Comparison of ENCODE assay signal across 8 cellular contexts in genomic region chr7:47480576-47481538, GRCh38.
A peak's percentile ranks its signal among the peaks of the same experiment; 100 is the strongest.
DNase-seq lines count a peak whose midpoint lies in the region; ATAC-seq and TF ChIP-seq lines count a peak whose summit lies in the region.

No MANE protein-coding gene starts in this region.

- H3K9me3 ChIP-seq in duodenal mucosa (ENCODE audit: control insufficient read depth in 1 of 2, low read length in 2 of 2), result no peaks in the 10 kb centered on the region
- no peaks in the 10 kb centered on the region for H3K9me3 ChIP-seq in testis

- DNase-seq in activated CD4-positive, alpha-beta T cell treated with anti-CD3 and anti-CD28 coated beads for 36 hours, result peak; percentile 16
- no peak for DNase-seq in activated CD4-positive, alpha-beta T cell treated with anti-CD3 and anti-CD28 coated beads for 1 hour
- DNase-seq in testis (no peak), HEK293T (ENCODE audit: extremely low spot score) (no peak), ACHN (no peak)
- no peak for DNase-seq in activated CD8-positive, alpha-beta memory T cell treated with anti-CD3 and anti-CD28 coated beads, Interleukin-2, amount 50 U/mL, for 4 hours

- H3K9ac ChIP-seq in duodenal mucosa (ENCODE audit: low read depth in 1 of 2, low read length in 2 of 2), result peak overlapping the region; percentile 14 to 43

- H3K4me3 ChIP-seq in duodenal mucosa (ENCODE audit: low read depth in 1 of 2, low read length in 2 of 2) (peak overlapping the region; percentile 45), testis (no peak overlapping the region)

- no peak for TF ChIP-seq CTCF in testis (IDR thresholded peaks at IDR 0.05)

- H3K27ac ChIP-seq in duodenal mucosa (ENCODE audit: low read depth, low read length) (peak overlapping the region; percentile 47), testis (peak overlapping the region; percentile 68 to 79)

- peaks cover 16% of the 10 kb centered on the region for H3K4me1 Mint-ChIP-seq in activated CD4-positive, alpha-beta T cell treated with anti-CD3 and anti-CD28 coated beads for 36 hours

- TF ChIP-seq POLR2A in testis (IDR thresholded peaks at IDR 0.05), result no peak

- H3K9me3 Mint-ChIP-seq in activated CD4-positive, alpha-beta T cell treated with anti-CD3 and anti-CD28 coated beads for 36 hours (ENCODE audit: low read depth), result peaks cover 1% of the 10 kb centered on the region

- H3K36me3 ChIP-seq in duodenal mucosa (ENCODE audit: control insufficient read depth in 1 of 2, insufficient read depth in 2 of 2, low read length in 2 of 2) (peaks cover 0 to 2% of the 10 kb centered on the region in 2 donors), testis (ENCODE audit: low read depth, missing control alignments) (no peaks in the 10 kb centered on the region)

- CTCF ChIA-PET in activated CD4-positive, alpha-beta T cell treated with anti-CD3 and anti-CD28 coated beads for 36 hours (lab: Charles Lee), result no interaction called here
- CTCF ChIA-PET in HEK293T (lab: Yijun Ruan, JAX), result no interaction called here

- H3K27me3 ChIP-seq in duodenal mucosa (ENCODE audit: control insufficient read depth in 1 of 2, insufficient read depth in 2 of 2, low read length in 2 of 2) (no peaks in the 10 kb centered on the region), testis (no peaks in the 10 kb centered on the region)

- H3K27me3 Mint-ChIP-seq in activated CD4-positive, alpha-beta T cell treated with anti-CD3 and anti-CD28 coated beads for 36 hours, result peaks cover 2% of the 10 kb centered on the region

- WGBS in testis, 2 donors, result 75 to 78% methylated on average over 10 to 12 of the region's 12 CpGs

- in situ Hi-C loops in ACHN (cut with HindIII; ENCODE audit: low pct_ligation_motif_present, low pct_unique_long_range_greater_than_20kb, low sequenced_read_pairs), result no loop called here

- POLR2A ChIA-PET in activated CD4-positive, alpha-beta T cell treated with anti-CD3 and anti-CD28 coated beads for 36 hours (lab: Charles Lee), result no interaction called here
- POLR2A ChIA-PET in HEK293T (lab: Yijun Ruan, JAX), result interaction anchor here (1.0 kb wide), 1 partner anchor 94 kb away, joined by 3 read pairs; no protein-coding TSS in a partner anchor

- peaks cover 83 to 93% of the 10 kb centered on the region in 2 donors for H3K4me1 ChIP-seq in duodenal mucosa (ENCODE audit: control insufficient read depth in 1 of 2, insufficient read depth in 2 of 2, low read length in 2 of 2)
- peaks cover 79% of the 10 kb centered on the region for H3K4me1 ChIP-seq in testis

- H3K27ac Mint-ChIP-seq in activated CD4-positive, alpha-beta T cell treated with anti-CD3 and anti-CD28 coated beads for 36 hours, result no peak overlapping the region

- H3K36me3 Mint-ChIP-seq in activated CD4-positive, alpha-beta T cell treated with anti-CD3 and anti-CD28 coated beads for 36 hours (ENCODE audit: low read depth), result no peaks in the 10 kb centered on the region

- H3K4me3 Mint-ChIP-seq in activated CD4-positive, alpha-beta T cell treated with anti-CD3 and anti-CD28 coated beads for 36 hours, result no peak overlapping the region

- ATAC-seq in activated CD4-positive, alpha-beta T cell treated with anti-CD3 and anti-CD28 coated beads for 36 hours, result peak; percentile 40
- peak; percentile 65 for ATAC-seq in HG03159 (IDR thresholded peaks at IDR 0.05; ENCODE audit: unreplicated experiment)

- intact Hi-C loops in activated CD4-positive, alpha-beta T cell treated with anti-CD3 and anti-CD28 coated beads for 36 hours (cut with DNase I, micrococcal nuclease), result loop anchor here in 1 of 2 experiments (2.0 to 5.0 kb wide), 2 partner anchors 120 to 189 kb away; no protein-coding TSS in a partner anchor
- intact Hi-C loops in testis (cut with DNase I; ENCODE audit: low total_unique reads), result no loop called here

TF ChIP-seq in HEK293T, 16 proteins besides CTCF, POLR2A, EP300 and RAD21:
- TF ChIP-seq PKNOX1 (IDR thresholded peaks at IDR 0.05) (no peak), ELF4 (IDR thresholded peaks at IDR 0.05) (no peak), BHLHE40 (IDR thresholded peaks at IDR 0.05; ENCODE audit: borderline replicate concordance) (no peak), SUZ12 (IDR thresholded peaks at IDR 0.05) (no peak)

Comparison
In these comparisons a context has a peak if more than half of its experiments do, and no peak if none do; other contexts are left out.
1. H3K4me3 ChIP-seq: peak in duodenal mucosa (2 of 2); none in testis (0 of 2).